Comparison of ENCODE assay signal across 8 cellular contexts in the genomic region with DNA sequence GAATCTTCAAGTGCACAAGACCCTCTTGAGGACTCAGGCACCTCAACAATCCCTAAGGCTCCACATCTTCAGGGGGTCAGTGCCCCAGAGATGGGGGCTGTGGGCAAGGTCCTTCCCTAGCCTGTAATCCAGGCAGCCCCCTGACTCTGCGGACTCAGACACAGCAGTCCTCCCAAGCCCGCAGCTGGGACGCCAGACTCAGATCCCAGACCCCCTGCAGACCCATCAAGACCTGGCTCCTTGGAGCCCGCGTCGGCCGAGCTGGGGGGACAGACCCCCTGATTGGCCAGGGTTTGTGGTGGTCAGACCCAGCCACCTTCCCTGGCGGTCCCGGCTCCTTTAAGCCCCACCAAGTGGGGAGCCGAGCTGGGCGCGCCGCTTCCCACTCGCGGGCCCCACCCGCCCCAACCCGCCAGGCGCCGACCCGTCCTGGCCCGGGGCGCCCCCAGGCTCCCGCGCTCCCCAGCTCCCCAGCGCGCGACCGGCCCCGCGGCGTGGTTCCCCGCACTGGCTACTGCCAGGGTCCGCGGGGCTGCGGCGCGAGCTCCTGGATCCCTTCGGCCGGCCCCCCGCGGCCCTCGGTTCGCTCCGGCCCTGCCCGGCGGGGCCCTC. TPM values are rescaled to one million over a fixed set of nuclear protein-coding genes. Genes with fewer than 3 reads are reported as not detected.
DNase-seq lines count a peak whose midpoint lies in the region; ATAC-seq, FAIRE-seq and TF ChIP-seq lines count a peak whose summit lies in the region.

No MANE protein-coding gene starts in this region.

- H3K36me3 ChIP-seq in CD4-positive, alpha-beta memory T cell (ENCODE audit: insufficient read depth, low read length) = no peaks in the 10 kb centered on the region
- H3K36me3 ChIP-seq in gastroesophageal sphincter (no peaks in the 10 kb centered on the region), pancreas (no peaks in the 10 kb centered on the region)

- no peak for FAIRE-seq in pancreas (lab: Jason Lieb, UNC)

- no peak for TF ChIP-seq CTCF in gastroesophageal sphincter (IDR thresholded peaks at IDR 0.05)
- no peak for TF ChIP-seq CTCF in pancreas (IDR thresholded peaks at IDR 0.05)
- no peak for TF ChIP-seq CTCF in GM20000 (IDR thresholded peaks at IDR 0.05; ENCODE audit: extremely low read depth, missing control alignments)

- peak overlapping the region in 1 of 2 donors; percentile 32 for H3K4me3 ChIP-seq in CD4-positive, alpha-beta memory T cell (ENCODE audit: low read length in 2 of 2)
- peak overlapping the region; percentile 92 to 93 for H3K4me3 ChIP-seq in gastroesophageal sphincter
- peak overlapping the region; percentile 55 to 84 (median 78) for H3K4me3 ChIP-seq in pancreas

- H3K27ac ChIP-seq in CD4-positive, alpha-beta memory T cell (ENCODE audit: low read depth, low read length) = no peak overlapping the region
- H3K27ac ChIP-seq in gastroesophageal sphincter (peak overlapping the region; percentile 48 to 94 (median 92)), pancreas (no peak overlapping the region)

- no peaks in the 10 kb centered on the region for H3K9me3 ChIP-seq in CD4-positive, alpha-beta memory T cell (ENCODE audit: control insufficient read depth in 1 of 2, low read length in 2 of 2)
- no peaks in the 10 kb centered on the region for H3K9me3 ChIP-seq in gastroesophageal sphincter
- H3K9me3 ChIP-seq in pancreas = no peaks in the 10 kb centered on the region

- peaks cover 12 to 22% of the 10 kb centered on the region in 2 donors for H3K27me3 Mint-ChIP-seq in CD4-positive, alpha-beta memory T cell
- H3K27me3 Mint-ChIP-seq in T-cell = peaks cover 8 to 51% of the 10 kb centered on the region in 2 donors

- WGBS in gastroesophageal sphincter (ENCODE audit: low coverage in 1 of 2), 2 donors = no CpG with 5 or more reads among the region's 46 CpGs
- WGBS in pancreas, 2 donors = 0 to 1% methylated on average over 20 to 46 of the region's 46 CpGs

- peak in 1 of 5 donors; percentile 2 for DNase-seq in CD4-positive, alpha-beta memory T cell
- DNase-seq in T-cell (no peak), pancreas (peak in 3 of 6 donors; percentile 44 to 83 (median 63)), GM20000 (ENCODE audit: low spot score) (no peak), AML-193 (lab: John Stamatoyannopoulos, UW) (no peak)

- TF ChIP-seq POLR2A in gastroesophageal sphincter (IDR thresholded peaks at IDR 0.05) = no peak

- H3K4me3 Mint-ChIP-seq in CD4-positive, alpha-beta memory T cell = peak overlapping the region in 6 of 8 donors; percentile 34 to 64 (median 52)
- peak overlapping the region; percentile 55 to 87 (median 70) for H3K4me3 Mint-ChIP-seq in T-cell

- H3K4me1 Mint-ChIP-seq in CD4-positive, alpha-beta memory T cell = peaks cover 3 to 35% (median 24%) of the 10 kb centered on the region in 4 donors
- H3K4me1 Mint-ChIP-seq in T-cell = peaks cover 38 to 42% (median 39%) of the 10 kb centered on the region in 3 donors

- no peaks in the 10 kb centered on the region for H3K27me3 ChIP-seq in CD4-positive, alpha-beta memory T cell (ENCODE audit: insufficient read depth, low read length)
- H3K27me3 ChIP-seq in gastroesophageal sphincter (no peaks in the 10 kb centered on the region), pancreas (no peaks in the 10 kb centered on the region)

- no peak overlapping the region for H3K27ac Mint-ChIP-seq in CD4-positive, alpha-beta memory T cell
- H3K27ac Mint-ChIP-seq in T-cell = no peak overlapping the region

- no peak for TF ChIP-seq EP300 in gastroesophageal sphincter (IDR thresholded peaks at IDR 0.05)

- CTCF ChIA-PET in CD4-positive, alpha-beta memory T cell (lab: Charles Lee; ENCODE audit: partially characterized antibody) = interaction anchor here (0.6 kb wide), 1 partner anchor 407 kb away, joined by 3 read pairs; no protein-coding TSS in a partner anchor
- CTCF ChIA-PET in T-cell (lab: Charles Lee) = no interaction called here

- intact Hi-C loops in CD4-positive, alpha-beta memory T cell (cut with micrococcal nuclease) = no loop called here
- intact Hi-C loops in pancreas (cut with DNase I) = loop anchor here in 1 of 3 donors (10.0 kb wide), 1 partner anchor 60 kb away; no protein-coding TSS in a partner anchor

- no peaks in the 10 kb centered on the region for H3K9me3 Mint-ChIP-seq in CD4-positive, alpha-beta memory T cell
- no peaks in the 10 kb centered on the region for H3K9me3 Mint-ChIP-seq in T-cell

- no peaks in the 10 kb centered on the region for H3K36me3 Mint-ChIP-seq in CD4-positive, alpha-beta memory T cell
- H3K36me3 Mint-ChIP-seq in T-cell = no peaks in the 10 kb centered on the region

- peaks cover 17% of the 10 kb centered on the region for H3K4me1 ChIP-seq in CD4-positive, alpha-beta memory T cell (ENCODE audit: insufficient read depth, low read length)
- peaks cover 0 to 75% (median 40%) of the 10 kb centered on the region in 3 donors for H3K4me1 ChIP-seq in gastroesophageal sphincter
- H3K4me1 ChIP-seq in pancreas = peaks cover 0 to 27% (median 10%) of the 10 kb centered on the region in 3 donors

- ATAC-seq in T-cell (replicated peaks in 1 of 4) (peak; percentile 42 to 56 (median 46)), gastroesophageal sphincter (peak; percentile 8), pancreas (peak in 1 of 4 donors; percentile 37), GM18520 (IDR thresholded peaks at IDR 0.05; ENCODE audit: unreplicated experiment) (no peak), HG02884 (IDR thresholded peaks at IDR 0.05; ENCODE audit: unreplicated experiment) (no peak)

- POLR2A ChIA-PET in CD4-positive, alpha-beta memory T cell (lab: Charles Lee; ENCODE audit: partially characterized antibody) = no interaction called here
- POLR2A ChIA-PET in T-cell (lab: Charles Lee) = no interaction called here

RNA-seq across cellular contexts. Expression of a gene that starts 0.5 kb away (rescaled TPM):
- 1 to 10 TPM; 4.5 to 5.2 TPM for total RNA-seq in CD4-positive, alpha-beta memory T cell
- polyA plus RNA-seq in CD4-positive, alpha-beta memory T cell = 1 to 10 TPM in 1 of 2 donors, under 1 TPM in 1; 0.75 to 1.2 TPM
- total RNA-seq in T-cell (10 to 100 TPM; 11.2 to 41.5 (median 20.9) TPM), gastroesophageal sphincter (10 to 100 TPM; 39.9 to 94.0 (median 66.4) TPM), pancreas (10 to 100 TPM in 4 of 6 donors, 1 to 10 TPM in 2; 9.8 to 16.7 (median 10.6) TPM)
- polyA plus RNA-seq in pancreas = 10 to 100 TPM; 12.6 to 14.9 TPM

RNA-seq across cellular contexts. Expression of a gene that starts 54.0 kb away (rescaled TPM):
- not detected for total RNA-seq in CD4-positive, alpha-beta memory T cell
- not detected for polyA plus RNA-seq in CD4-positive, alpha-beta memory T cell
- total RNA-seq in T-cell (not detected), gastroesophageal sphincter (not detected), pancreas (not detected)
- not detected for polyA plus RNA-seq in pancreas

Comparison
In these comparisons a context has a peak if more than half of its experiments do, and no peak if none do; other contexts are left out.
1. H3K27ac ChIP-seq: peak in gastroesophageal sphincter (4 of 4); none in CD4-positive, alpha-beta memory T cell (single experiment) and pancreas (0 of 4).
2. ATAC-seq: peak in T-cell (4 of 4) and gastroesophageal sphincter (single experiment); none in GM18520 (single experiment) and HG02884 (single experiment).